Comparison of ENCODE assay signal across 1 cellular context in the genomic region with DNA sequence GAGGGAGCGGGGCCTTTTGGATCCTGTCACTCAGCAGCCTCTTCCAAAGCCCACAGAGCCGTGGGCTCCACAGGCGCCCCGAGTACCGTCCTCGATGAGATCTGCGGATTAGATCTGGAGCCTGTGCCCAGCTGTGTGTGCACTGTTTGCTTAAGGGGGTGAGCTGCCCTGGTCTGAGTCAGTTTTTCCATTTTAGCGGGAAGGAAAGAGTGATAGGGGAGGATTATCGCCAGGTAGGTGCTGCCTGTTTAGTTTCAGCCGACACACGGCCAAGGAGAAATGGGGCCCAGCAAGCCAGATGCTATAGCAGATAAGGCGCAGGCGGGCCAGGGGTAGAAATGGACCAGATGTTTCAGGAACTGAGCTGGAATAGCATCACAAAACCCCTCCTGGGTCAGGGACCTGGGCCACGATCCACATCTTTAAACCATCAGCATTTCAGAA.
TF ChIP-seq lines count a peak whose summit lies in the region.

No MANE protein-coding gene starts in this region.

TF ChIP-seq in GM23338, 12 proteins besides CTCF, POLR2A, EP300 and RAD21 (continued from another document):
- TF ChIP-seq, protein P1, sequence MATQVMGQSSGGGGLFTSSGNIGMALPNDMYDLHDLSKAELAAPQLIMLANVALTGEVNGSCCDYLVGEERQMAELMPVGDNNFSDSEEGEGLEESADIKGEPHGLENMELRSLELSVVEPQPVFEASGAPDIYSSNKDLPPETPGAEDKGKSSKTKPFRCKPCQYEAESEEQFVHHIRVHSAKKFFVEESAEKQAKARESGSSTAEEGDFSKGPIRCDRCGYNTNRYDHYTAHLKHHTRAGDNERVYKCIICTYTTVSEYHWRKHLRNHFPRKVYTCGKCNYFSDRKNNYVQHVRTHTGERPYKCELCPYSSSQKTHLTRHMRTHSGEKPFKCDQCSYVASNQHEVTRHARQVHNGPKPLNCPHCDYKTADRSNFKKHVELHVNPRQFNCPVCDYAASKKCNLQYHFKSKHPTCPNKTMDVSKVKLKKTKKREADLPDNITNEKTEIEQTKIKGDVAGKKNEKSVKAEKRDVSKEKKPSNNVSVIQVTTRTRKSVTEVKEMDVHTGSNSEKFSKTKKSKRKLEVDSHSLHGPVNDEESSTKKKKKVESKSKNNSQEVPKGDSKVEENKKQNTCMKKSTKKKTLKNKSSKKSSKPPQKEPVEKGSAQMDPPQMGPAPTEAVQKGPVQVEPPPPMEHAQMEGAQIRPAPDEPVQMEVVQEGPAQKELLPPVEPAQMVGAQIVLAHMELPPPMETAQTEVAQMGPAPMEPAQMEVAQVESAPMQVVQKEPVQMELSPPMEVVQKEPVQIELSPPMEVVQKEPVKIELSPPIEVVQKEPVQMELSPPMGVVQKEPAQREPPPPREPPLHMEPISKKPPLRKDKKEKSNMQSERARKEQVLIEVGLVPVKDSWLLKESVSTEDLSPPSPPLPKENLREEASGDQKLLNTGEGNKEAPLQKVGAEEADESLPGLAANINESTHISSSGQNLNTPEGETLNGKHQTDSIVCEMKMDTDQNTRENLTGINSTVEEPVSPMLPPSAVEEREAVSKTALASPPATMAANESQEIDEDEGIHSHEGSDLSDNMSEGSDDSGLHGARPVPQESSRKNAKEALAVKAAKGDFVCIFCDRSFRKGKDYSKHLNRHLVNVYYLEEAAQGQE (IDR thresholded peaks at IDR 0.05; ENCODE audit: unreplicated experiment), result no peak
- TF ChIP-seq STAT1 (IDR thresholded peaks at IDR 0.05; ENCODE audit: unreplicated experiment), result no peak
- TF ChIP-seq CREB1 (CRISPR knock-in tag; IDR thresholded peaks at IDR 0.05; ENCODE audit: low read depth), result no peak
- TF ChIP-seq POLR2AphosphoS5 (IDR thresholded peaks at IDR 0.05; ENCODE audit: low read depth), result no peak
